In genomic region chr12:80702889-80703605, GRCh38 we compare ENCODE assay signal across 8 cellular contexts. TPM values are rescaled to one million over a fixed set of nuclear protein-coding genes. Genes with fewer than 3 reads are reported as not detected.
DNase-seq lines count a peak whose midpoint lies in the region; ATAC-seq and TF ChIP-seq lines count a peak whose summit lies in the region.
"Had no signal": no experiment of that assay in that cellular context is flagged by ENCODE, and none has a peak within 500 bp of the region (broad histone marks: within the 10 kb centered on the region; RNA-seq: fewer than 3 reads in every experiment).

No MANE protein-coding gene starts in this region.

- H3K4me3 ChIP-seq in lung = no peak overlapping the region

- H3K4me1 ChIP-seq in lung (ENCODE audit: control insufficient read depth in 2 of 2, insufficient read depth in 2 of 2, low read length in 2 of 2) = no peaks in the 10 kb centered on the region

- H3K27ac ChIP-seq in RWPE1 = no peak overlapping the region
- peak overlapping the region in 1 of 2 donors; percentile 77 for H3K27ac ChIP-seq in lung (ENCODE audit: low read depth in 1 of 2, low read length in 1 of 2)

- TF ChIP-seq CTCF in RWPE1 (conservative IDR thresholded peaks at IDR 0.05; ENCODE audit: low read depth) = no peak
- no peak for TF ChIP-seq CTCF in lung (IDR thresholded peaks at IDR 0.05; ENCODE audit: control extremely low read depth, extremely low read depth)

- H3K9me3 ChIP-seq in lung (ENCODE audit: control insufficient read depth in 2 of 2, insufficient read depth in 1 of 2, low read length in 1 of 2) = no peaks in the 10 kb centered on the region

- CTCF ChIA-PET in RWPE1 (lab: Yijun Ruan, JAX) = no interaction called here

- POLR2A ChIA-PET in RWPE1 (lab: Yijun Ruan, JAX; ENCODE audit: low non-redundant PET) = no interaction called here

- ATAC-seq in GM19438 (IDR thresholded peaks at IDR 0.05; ENCODE audit: low read depth, unreplicated experiment) (peak; percentile 85), HG03108 (IDR thresholded peaks at IDR 0.05; ENCODE audit: unreplicated experiment) (peak; percentile 61), lung (ENCODE audit: insufficient read depth, low FRiP score) (peak; percentile 53)

- peak; percentile 57 for DNase-seq in RWPE1 (ENCODE audit: low spot score)
- no peak for DNase-seq in lung (ENCODE audit: low spot score)
- no peak for DNase-seq in activated T-cell treated with anti-CD3 and anti-CD28 coated beads, Interleukin-2, amount 50 U/mL, for 48 hours
- DNase-seq in stimulated activated CD4-positive, alpha-beta T cell treated with anti-CD3 and anti-CD28 coated beads, Interleukin-1b, Interleukin-23, amount 100 ng/mL, for 48 hours = no peak
- no peak for DNase-seq in SW 1271 (lab: John Stamatoyannopoulos, UW)

- WGBS in lung, 2 donors = 60 to 64% methylated on average over 10 of the region's 10 CpGs

- H3K27me3 ChIP-seq in lung (ENCODE audit: control insufficient read depth, insufficient read depth) = peaks cover 4% of the 10 kb centered on the region

- H3K36me3 ChIP-seq in lung (ENCODE audit: control insufficient read depth in 2 of 2, insufficient read depth in 2 of 2, low read length in 2 of 2) = no peaks in the 10 kb centered on the region

RNA-seq across cellular contexts. Expression of gene MYF6, which starts 4.4 kb away (rescaled TPM):
- total RNA-seq in lung = not detected
- not detected for polyA plus RNA-seq in lung
- total RNA-seq: activated CD8-positive, alpha-beta memory T cell treated with anti-CD3 and anti-CD28 coated beads for 36 hours had no signal

RNA-seq across cellular contexts. Expression of gene MYF5, which starts 13.7 kb away (rescaled TPM):
- total RNA-seq in lung = not detected
- not detected for polyA plus RNA-seq in lung
- total RNA-seq: activated CD8-positive, alpha-beta memory T cell treated with anti-CD3 and anti-CD28 coated beads for 36 hours had no signal
